ENCODE assay signal across 16 cellular contexts in the genomic region with DNA sequence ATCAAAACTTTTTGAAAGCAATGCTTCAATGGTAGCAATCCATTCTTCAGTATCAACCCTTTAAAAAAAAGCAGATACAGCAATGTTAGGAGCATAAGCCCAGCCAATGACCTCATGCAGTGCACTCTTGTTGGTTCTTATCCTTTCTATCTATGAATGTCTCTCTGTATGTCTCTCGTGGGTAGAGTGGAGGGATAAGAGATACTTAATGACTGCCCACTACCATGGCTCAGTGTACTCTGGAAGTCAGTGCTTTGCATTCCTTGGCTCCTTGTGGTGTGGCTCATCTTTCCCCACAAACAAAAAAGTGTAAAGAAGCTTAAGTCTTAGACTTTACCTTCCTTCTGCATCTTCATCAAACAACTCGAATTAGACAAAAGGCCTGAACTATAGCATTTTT. TPM values are rescaled to one million over a fixed set of nuclear protein-coding genes. Genes with fewer than 3 reads are reported as not detected.
DNase-seq lines count a peak whose midpoint lies in the region; ATAC-seq and TF ChIP-seq lines count a peak whose summit lies in the region.
"Had no signal": no experiment of that assay in that cellular context is flagged by ENCODE, and none has a peak within 500 bp of the region (broad histone marks: within the 10 kb centered on the region; RNA-seq: fewer than 3 reads in every experiment).

No MANE protein-coding gene starts in this region.

- H3K27me3 ChIP-seq in prostate gland (replicated peaks; ENCODE audit: insufficient read depth), result no peaks in the 10 kb centered on the region

- H3K4me1 Mint-ChIP-seq in activated naive CD4-positive, alpha-beta T cell treated with anti-CD3 and anti-CD28 coated beads, Interleukin-2, amount 50 U/mL, for 24 hours, result peaks cover 9% of the 10 kb centered on the region
- peaks cover 14% of the 10 kb centered on the region for H3K4me1 Mint-ChIP-seq in activated naive CD4-positive, alpha-beta T cell treated with anti-CD3 and anti-CD28 coated beads, Interleukin-2, amount 10 ng/mL, durations not matched to agents 7 days and 5 days
- H3K4me1 Mint-ChIP-seq: CD14-positive monocyte had no signal

- TF ChIP-seq POLR2A in prostate gland (IDR thresholded peaks at IDR 0.05), result no peak

- peak overlapping the region; percentile 36 for H3K27ac Mint-ChIP-seq in activated naive CD4-positive, alpha-beta T cell treated with anti-CD3 and anti-CD28 coated beads, Interleukin-2, amount 50 U/mL, for 24 hours
- H3K27ac Mint-ChIP-seq in activated naive CD4-positive, alpha-beta T cell treated with anti-CD3 and anti-CD28 coated beads, Interleukin-2, amount 10 ng/mL, durations not matched to agents 7 days and 5 days, result no peak overlapping the region

- no peak for ATAC-seq in HG03045 (IDR thresholded peaks at IDR 0.05; ENCODE audit: unreplicated experiment)
- ATAC-seq: A549, HepG2 had no signal

- no peak overlapping the region for H3K4me3 Mint-ChIP-seq in activated naive CD4-positive, alpha-beta T cell treated with anti-CD3 and anti-CD28 coated beads, Interleukin-2, amount 50 U/mL, for 24 hours
- H3K4me3 Mint-ChIP-seq in activated naive CD4-positive, alpha-beta T cell treated with anti-CD3 and anti-CD28 coated beads, Interleukin-2, amount 10 ng/mL, durations not matched to agents 7 days and 5 days, result no peak overlapping the region
- H3K4me3 Mint-ChIP-seq: CD14-positive monocyte had no signal

- peaks cover 21% of the 10 kb centered on the region for H3K36me3 Mint-ChIP-seq in activated naive CD4-positive, alpha-beta T cell treated with anti-CD3 and anti-CD28 coated beads, Interleukin-2, amount 50 U/mL, for 24 hours
- H3K36me3 Mint-ChIP-seq in activated naive CD4-positive, alpha-beta T cell treated with anti-CD3 and anti-CD28 coated beads, Interleukin-2, amount 10 ng/mL, durations not matched to agents 7 days and 5 days, result peaks cover 61% of the 10 kb centered on the region

- H3K9me3 Mint-ChIP-seq in activated naive CD4-positive, alpha-beta T cell treated with anti-CD3 and anti-CD28 coated beads, Interleukin-2, amount 50 U/mL, for 24 hours, result no peaks in the 10 kb centered on the region
- no peaks in the 10 kb centered on the region for H3K9me3 Mint-ChIP-seq in activated naive CD4-positive, alpha-beta T cell treated with anti-CD3 and anti-CD28 coated beads, Interleukin-2, amount 10 ng/mL, durations not matched to agents 7 days and 5 days
- H3K9me3 Mint-ChIP-seq: CD14-positive monocyte had no signal

- DNase-seq in activated naive CD4-positive, alpha-beta T cell treated with anti-CD3 and anti-CD28 coated beads, Interleukin-2, amount 10 ng/mL, durations not matched to agents 7 days and 5 days, result no peak
- DNase-seq in amniotic epithelial cell (ENCODE audit: low read depth) (peak; percentile 72), fibroblast of villous mesenchyme (ENCODE audit: low read depth) (peak; percentile 25), SHP77 treated with DMSO at 0.1 percent for 48 hours (lab: John Stamatoyannopoulos, UW) (no peak), prostate gland (ENCODE audit: low spot score) (no peak), DMS53 (lab: John Stamatoyannopoulos, UW) (no peak)
- DNase-seq: DMS 273 treated with DMSO at 0.1 percent for 48 hours, NCI-H1436 treated with DMSO at 0.1 percent for 48 hours, NCI-H2081, NCI-H510A treated with DMSO at 0.1 percent for 48 hours had no signal

- 77% methylated on average over 2 of the region's 2 CpGs for WGBS in prostate gland

- no peaks in the 10 kb centered on the region for H3K27me3 Mint-ChIP-seq in activated naive CD4-positive, alpha-beta T cell treated with anti-CD3 and anti-CD28 coated beads, Interleukin-2, amount 50 U/mL, for 24 hours
- no peaks in the 10 kb centered on the region for H3K27me3 Mint-ChIP-seq in activated naive CD4-positive, alpha-beta T cell treated with anti-CD3 and anti-CD28 coated beads, Interleukin-2, amount 10 ng/mL, durations not matched to agents 7 days and 5 days

- CTCF ChIA-PET in activated naive CD4-positive, alpha-beta T cell treated with anti-CD3 and anti-CD28 coated beads, Interleukin-2, amount 10 ng/mL, durations not matched to agents 7 days and 5 days (lab: Charles Lee), result no interaction called here

- TF ChIP-seq CTCF in fibroblast of villous mesenchyme (IDR thresholded peaks at IDR 0.05; ENCODE audit: insufficient read depth, low read depth, low read length) (no peak), prostate gland (IDR thresholded peaks at IDR 0.05) (no peak)

- H3K27ac ChIP-seq in prostate gland, result no peak overlapping the region
- H3K27ac ChIP-seq: A549, KMS-11 had no signal

- no peak overlapping the region for H3K4me3 ChIP-seq in fibroblast of villous mesenchyme (ENCODE audit: low read depth, low read length)
- H3K4me3 ChIP-seq in prostate gland, result no peak overlapping the region
- H3K4me3 ChIP-seq: A549 had no signal

- H3K9me3 ChIP-seq in prostate gland, result no peaks in the 10 kb centered on the region
- H3K9me3 ChIP-seq: A549 had no signal

- H3K36me3 ChIP-seq in prostate gland, result peaks cover 5 to 13% of the 10 kb centered on the region in 2 donors

- no peaks in the 10 kb centered on the region for H3K4me1 ChIP-seq in prostate gland (replicated peaks)
- H3K4me1 ChIP-seq: A549 had no signal

- intact Hi-C loops in prostate gland (cut with DNase I), result no loop called here

RNA-seq across cellular contexts. Expression of a gene that starts 50.3 kb away (rescaled TPM):
- total RNA-seq in fibroblast of villous mesenchyme (2.6 and 9.1 TPM in 2 replicates), prostate gland (under 1 TPM in 1 of 2 donors, not detected in 1; 0.45 TPM)

Comparison
In these comparisons a context has a peak if more than half of its experiments do, and no peak if none do; other contexts are left out.
1. DNase-seq: peak in amniotic epithelial cell (single experiment) and fibroblast of villous mesenchyme (single experiment); none in activated naive CD4-positive, alpha-beta T cell treated with anti-CD3 and anti-CD28 coated beads, Interleukin-2, amount 10 ng/mL, durations not matched to agents 7 days and 5 days (single experiment), SHP77 treated with DMSO at 0.1 percent for 48 hours (single experiment), prostate gland (single experiment) and DMS53 (single experiment).